35 cellular contexts compared by ENCODE assay signal in the genomic region with DNA sequence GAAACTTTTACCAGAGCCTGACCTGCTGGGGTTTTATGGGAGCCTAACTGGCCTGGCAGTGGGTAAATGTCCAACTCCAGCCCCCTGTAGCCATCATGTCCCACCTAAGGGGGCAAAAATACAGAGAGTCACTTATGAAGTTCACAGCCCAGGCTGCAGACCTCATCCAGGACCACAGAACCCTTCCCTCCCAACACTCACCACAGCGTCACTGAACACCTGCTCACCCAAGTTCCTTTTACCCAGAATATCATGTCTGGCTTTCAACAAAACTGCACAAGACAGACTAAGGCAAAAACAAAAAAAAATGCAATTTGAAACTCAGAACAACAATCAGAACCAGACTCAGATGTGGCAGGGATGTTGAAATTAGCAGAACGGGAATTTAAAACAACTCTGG. TPM values are rescaled to one million over a fixed set of nuclear protein-coding genes. Genes with fewer than 3 reads are reported as not detected.
DNase-seq lines count a peak whose midpoint lies in the region; ATAC-seq and TF ChIP-seq lines count a peak whose summit lies in the region.
"Had no signal": no experiment of that assay in that cellular context is flagged by ENCODE, and none has a peak within 500 bp of the region (broad histone marks: within the 10 kb centered on the region; RNA-seq: fewer than 3 reads in every experiment).

No MANE protein-coding gene starts in this region.

- H3K4me2 ChIP-seq in BLaER1 treated with 17β-estradiol and CSF1 and Interleukin-3, amounts not matched to agents 10 nM and 100 nM, result peak overlapping the region; percentile 69 to 85 (median 77)
- H3K4me2 ChIP-seq in OCI-LY7 (ENCODE audit: low read length) (peak overlapping the region; percentile 52), neuronal stem cell (ENCODE audit: insufficient read depth, low read length, poor library complexity, severe bottlenecking) (peak overlapping the region; percentile 19)
- H3K4me2 ChIP-seq: KMS-11 had no signal

- peak overlapping the region in 9 of 11 experiments; percentile 14 to 64 (median 44); a peak in 12 of 22 replicates for H3K9ac ChIP-seq in BLaER1 treated with 17β-estradiol and CSF1 and Interleukin-3, amounts not matched to agents 10 nM and 100 nM
- no peak overlapping the region for H3K9ac ChIP-seq in neuronal stem cell (ENCODE audit: low read depth, low read length, poor library complexity)
- H3K9ac ChIP-seq: KMS-11 had no signal

- no peak overlapping the region; a peak in 1 of 20 replicates for H3K4me3 ChIP-seq in BLaER1 treated with 17β-estradiol and CSF1 and Interleukin-3, amounts not matched to agents 10 nM and 100 nM
- H3K4me3 ChIP-seq in OCI-LY7 (ENCODE audit: low read depth, low read length, poor library complexity, severe bottlenecking) (peak overlapping the region; percentile 15), neuronal stem cell (ENCODE audit: low read length in 2 of 2) (no peak overlapping the region)
- H3K4me3 ChIP-seq: esophagus muscularis mucosa, heart right ventricle, ovary, skin epidermis, suprapubic skin, upper lobe of right lung had no signal

- H2BK15ac ChIP-seq in neuronal stem cell (ENCODE audit: low read length), result no peak overlapping the region

- POLR2A ChIA-PET in OCI-LY7 (lab: Charles Lee), result interaction anchor here (0.6 to 0.7 kb wide), 2 partner anchors 31 to 77 kb away, joined by 3 read pairs; no protein-coding TSS in a partner anchor

- BruUV-seq in OCI-LY7 (replicated peaks; lab: Mats Ljungman, UMichigan), result no TSS peak

- TF ChIP-seq CTCF in OCI-LY7 (conservative IDR thresholded peaks at IDR 0.05; ENCODE audit: low read length), result no peak

- no peak overlapping the region for H4K8ac ChIP-seq in neuronal stem cell (ENCODE audit: low read depth, low read length)

- no peak overlapping the region for H3K14ac ChIP-seq in neuronal stem cell (ENCODE audit: low read length)

- no peaks in the 10 kb centered on the region for H3K27me3 ChIP-seq in BLaER1 treated with 17β-estradiol and CSF1 and Interleukin-3, amounts not matched to agents 10 nM and 100 nM
- peaks cover 0 to 24% (median 1%) of the 10 kb centered on the region in 3 experiments for H3K27me3 ChIP-seq in neuronal stem cell (ENCODE audit: control insufficient read depth in 3 of 3, insufficient read depth in 3 of 3, low read depth in 1 of 3, low read length in 3 of 3)
- H3K27me3 ChIP-seq: ovary, suprapubic skin, upper lobe of right lung had no signal

- H2AFZ ChIP-seq in OCI-LY7 (ENCODE audit: low read length) (peak overlapping the region; percentile 93), neuronal stem cell (ENCODE audit: low read length) (no peak overlapping the region)

- DNase-seq in OCI-LY7 (ENCODE audit: low spot score) (peak; percentile 69), epithelial cell of prostate (ENCODE audit: low read depth, low spot score) (no peak), neuronal stem cell (ENCODE audit: low spot score) (no peak)
- DNase-seq: activated CD4-positive, alpha-beta T cell treated with anti-CD3 and anti-CD28 coated beads, Interleukin-2, amount 10 ng/mL, durations not matched to agents 24 days and 14 days; activated CD8-positive, alpha-beta memory T cell treated with anti-CD3 and anti-CD28 coated beads for 24 hours; activated gamma-delta T cell treated with Interleukin-2 at 50 U/mL for 16 hours; activated T-cell treated with anti-CD3 and anti-CD28 coated beads for 4 hours; CD4-positive, alpha-beta memory T cell; central memory CD4-positive, alpha-beta T cell; cortex of kidney; foreskin keratinocyte; heart right ventricle; HFFc6; midbrain; NCI-H2029 treated with DMSO at 0.1 percent for 48 hours; NCI-H226; NCI-H526 treated with DMSO at 0.1 percent for 48 hours; ovary; retina; SHP77; stimulated activated naive CD4-positive, alpha-beta T cell treated with Interleukin-2 at 50 U/mL for 16 hours; upper lobe of right lung; WERI-Rb-1 had no signal

- ATAC-seq in GM18868 (IDR thresholded peaks at IDR 0.05; ENCODE audit: unreplicated experiment) (no peak), GM21529 (IDR thresholded peaks at IDR 0.05; ENCODE audit: unreplicated experiment) (no peak), GM18909 (IDR thresholded peaks at IDR 0.05; ENCODE audit: poor library complexity, unreplicated experiment) (no peak)
- ATAC-seq: foreskin keratinocyte, heart right ventricle, Panc1, upper lobe of right lung had no signal

- CTCF ChIA-PET in OCI-LY7 (lab: Charles Lee; ENCODE audit: unreplicated experiment), result no interaction called here

- no peak overlapping the region for H2BK5ac ChIP-seq in neuronal stem cell (ENCODE audit: low read length)

- H3K27ac ChIP-seq in BLaER1 treated with 17β-estradiol and CSF1 and Interleukin-3, amounts not matched to agents 10 nM and 100 nM, result peak overlapping the region; percentile 52 to 85 (median 76)
- H3K27ac ChIP-seq in OCI-LY7 (ENCODE audit: low read depth, low read length, poor library complexity, severe bottlenecking), result peak overlapping the region; percentile 86
- H3K27ac ChIP-seq in epithelial cell of prostate, result peak overlapping the region; percentile 90
- H3K27ac ChIP-seq in neuronal stem cell (replicated peaks; ENCODE audit: low read length), result peak overlapping the region; percentile 45
- H3K27ac ChIP-seq: foreskin keratinocyte, KMS-11, ovary, upper lobe of right lung, WERI-Rb-1 had no signal

- H3K9me2 ChIP-seq in OCI-LY7 (ENCODE audit: insufficient read depth, low read length), result no peaks in the 10 kb centered on the region

- no peak overlapping the region for H3K23ac ChIP-seq in neuronal stem cell (ENCODE audit: low read depth, low read length, poor library complexity)

- intact Hi-C loops in OCI-LY7 (cut with micrococcal nuclease; ENCODE audit: unreplicated experiment), result no loop called here

- no peaks in the 10 kb centered on the region for H3K79me2 ChIP-seq in OCI-LY7 (ENCODE audit: insufficient read depth, low read depth, low read length)

- H4K20me1 ChIP-seq in BLaER1 treated with 17β-estradiol and CSF1 and Interleukin-3, amounts not matched to agents 10 nM and 100 nM, result no peaks in the 10 kb centered on the region
- H4K20me1 ChIP-seq in OCI-LY7 (ENCODE audit: insufficient read depth, low read length), result no peaks in the 10 kb centered on the region

- H3K9me3 ChIP-seq in BLaER1 treated with 17β-estradiol and CSF1 and Interleukin-3, amounts not matched to agents 10 nM and 100 nM (replicated peaks in 1 of 11), result peaks cover 10 to 22% (median 16%) of the 10 kb centered on the region in 11 experiments; a peak in 20 of 22 replicates
- H3K9me3 ChIP-seq in OCI-LY7 (ENCODE audit: low read length) (peaks cover 10% of the 10 kb centered on the region; the same call in 1 of the 2 replicates), neuronal stem cell (replicated peaks in 1 of 2; ENCODE audit: control insufficient read depth in 2 of 2, insufficient read depth in 1 of 2, low read depth in 1 of 2, low read length in 2 of 2) (peaks cover 0 to 1% of the 10 kb centered on the region in 2 donors)
- H3K9me3 ChIP-seq: esophagus muscularis mucosa, ovary, suprapubic skin, upper lobe of right lung had no signal

- H4K91ac ChIP-seq in neuronal stem cell (ENCODE audit: low read depth, low read length, poor library complexity), result no peak overlapping the region

- H3K4ac ChIP-seq in neuronal stem cell (ENCODE audit: low read length), result no peak overlapping the region

- H3K4me1 ChIP-seq in BLaER1 treated with 17β-estradiol and CSF1 and Interleukin-3, amounts not matched to agents 10 nM and 100 nM, result peaks cover 53 to 94% (median 81%) of the 10 kb centered on the region in 10 experiments
- H3K4me1 ChIP-seq in OCI-LY7 (ENCODE audit: insufficient read depth, low read length, poor library complexity, severe bottlenecking) (peaks cover 60% of the 10 kb centered on the region), neuronal stem cell (ENCODE audit: control insufficient read depth in 2 of 2, insufficient read depth in 1 of 2, low read depth in 1 of 2, low read length in 2 of 2) (peaks cover 0 to 5% of the 10 kb centered on the region in 2 donors)
- H3K4me1 ChIP-seq: foreskin keratinocyte, suprapubic skin had no signal

- no peak overlapping the region for H2AK5ac ChIP-seq in neuronal stem cell (ENCODE audit: low read depth, low read length)

- no peaks in the 10 kb centered on the region for H3K79me1 ChIP-seq in neuronal stem cell (ENCODE audit: low read depth, low read length)

- no peak overlapping the region for H2BK120ac ChIP-seq in neuronal stem cell (ENCODE audit: low read depth, low read length)

- H3K18ac ChIP-seq in neuronal stem cell (ENCODE audit: low read length), result no peak overlapping the region

- no CpG with 5 or more reads among the region's 2 CpGs for WGBS in neuronal stem cell (ENCODE audit: extremely low coverage in 2 of 2, insufficient read length in 2 of 2, insufficient replicate concordance in 1 of 2), 2 donors

- H3K36me3 ChIP-seq in BLaER1 treated with 17β-estradiol and CSF1 and Interleukin-3, amounts not matched to agents 10 nM and 100 nM, result peaks cover 0 to 5% (median 0%) of the 10 kb centered on the region in 11 experiments; a peak in 2 of 22 replicates
- no peaks in the 10 kb centered on the region for H3K36me3 ChIP-seq in OCI-LY7 (ENCODE audit: insufficient read depth, low read length)
- H3K36me3 ChIP-seq in neuronal stem cell (replicated peaks in 1 of 2; ENCODE audit: control insufficient read depth in 2 of 2, insufficient read depth in 2 of 2, low read length in 2 of 2), result no peaks in the 10 kb centered on the region
- H3K36me3 ChIP-seq: esophagus muscularis mucosa, heart right ventricle, ovary, suprapubic skin, upper lobe of right lung, WERI-Rb-1 had no signal

- no peak overlapping the region for H2BK12ac ChIP-seq in neuronal stem cell (ENCODE audit: low read length)

RNA-seq across cellular contexts. Expression of a gene that starts 6.4 kb away (rescaled TPM):
- total RNA-seq in OCI-LY7 (2014; rRNA removed; shearing (Covaris generic)), result not detected in 2 replicates
- not detected in 2 replicates for total RNA-seq in OCI-LY7 (2022)
- not detected for polyA plus RNA-seq in neuronal stem cell (2013, experiment 1 of 2)
- polyA plus RNA-seq in neuronal stem cell (2013, experiment 2 of 2), result not detected
- total RNA-seq: activated CD4-positive, alpha-beta T cell treated with anti-CD3 and anti-CD28 coated beads, Interleukin-2, amount 10 ng/mL, durations not matched to agents 24 days and 14 days; CD4-positive, alpha-beta memory T cell; foreskin keratinocyte; H1; HFFc6; kidney epithelial cell; ovary had no signal
- polyA plus RNA-seq: CD4-positive, alpha-beta memory T cell; foreskin keratinocyte; H1; heart right ventricle had no signal

RNA-seq across cellular contexts. Expression of a gene that starts 41.7 kb away (rescaled TPM):
- not detected in 2 replicates for total RNA-seq in OCI-LY7 (2014; rRNA removed; shearing (Covaris generic))
- total RNA-seq in OCI-LY7 (2022), result not detected in 2 replicates
- polyA plus RNA-seq in neuronal stem cell (2013, experiment 1 of 2), result not detected
- not detected for polyA plus RNA-seq in neuronal stem cell (2013, experiment 2 of 2)
- total RNA-seq: activated CD4-positive, alpha-beta T cell treated with anti-CD3 and anti-CD28 coated beads, Interleukin-2, amount 10 ng/mL, durations not matched to agents 24 days and 14 days; CD4-positive, alpha-beta memory T cell; esophagus muscularis mucosa; foreskin keratinocyte; H1; heart right ventricle; HFFc6; kidney epithelial cell; liver; ovary; suprapubic skin; upper lobe of right lung had no signal
- polyA plus RNA-seq: CD4-positive, alpha-beta memory T cell; foreskin keratinocyte; heart right ventricle; liver; ovary had no signal

RNA-seq across cellular contexts. Expression of a gene that starts 42.1 kb away (rescaled TPM):
- total RNA-seq in OCI-LY7 (2014; rRNA removed; shearing (Covaris generic)), result not detected in 2 replicates
- total RNA-seq in OCI-LY7 (2022), result not detected in 2 replicates
- not detected for polyA plus RNA-seq in neuronal stem cell (2013, experiment 1 of 2)
- polyA plus RNA-seq in neuronal stem cell (2013, experiment 2 of 2), result not detected
- total RNA-seq: activated CD4-positive, alpha-beta T cell treated with anti-CD3 and anti-CD28 coated beads, Interleukin-2, amount 10 ng/mL, durations not matched to agents 24 days and 14 days; CD4-positive, alpha-beta memory T cell; esophagus muscularis mucosa; foreskin keratinocyte; H1; heart right ventricle; HFFc6; kidney epithelial cell; liver; ovary; suprapubic skin; upper lobe of right lung had no signal
- polyA plus RNA-seq: CD4-positive, alpha-beta memory T cell; foreskin keratinocyte; H1; heart right ventricle; liver had no signal

RNA-seq across cellular contexts. Expression of a gene that starts 47.4 kb away (rescaled TPM):
- total RNA-seq in OCI-LY7 (2014; rRNA removed; shearing (Covaris generic)), result not detected in 2 replicates
- not detected in 2 replicates for total RNA-seq in OCI-LY7 (2022)
- not detected for polyA plus RNA-seq in neuronal stem cell (2013, experiment 1 of 2)
- polyA plus RNA-seq in neuronal stem cell (2013, experiment 2 of 2), result not detected
- total RNA-seq: activated CD4-positive, alpha-beta T cell treated with anti-CD3 and anti-CD28 coated beads, Interleukin-2, amount 10 ng/mL, durations not matched to agents 24 days and 14 days; CD4-positive, alpha-beta memory T cell; H1; HFFc6 had no signal
- polyA plus RNA-seq: CD4-positive, alpha-beta memory T cell; H1 had no signal

RNA-seq across cellular contexts. Expression of a gene that starts 57.3 kb away (rescaled TPM):
- 4,018 and 4,414 TPM in 2 replicates for total RNA-seq in OCI-LY7 (2014; rRNA removed; shearing (Covaris generic))
- 3,803 and 3,902 TPM in 2 replicates for total RNA-seq in OCI-LY7 (2022)
- 4,580 TPM for polyA plus RNA-seq in neuronal stem cell (2013, experiment 1 of 2)
- polyA plus RNA-seq in neuronal stem cell (2013, experiment 2 of 2), result 4,472 TPM

Comparison
In these comparisons a context has a peak if more than half of its experiments do, and no peak if none do; other contexts are left out.
1. H3K4me2 ChIP-seq: peak in every context shown above with its lines; median percentile 77 in BLaER1 treated with 17β-estradiol and CSF1 and Interleukin-3, amounts not matched to agents 10 nM and 100 nM; 52 in OCI-LY7; 19 in neuronal stem cell.